8 cellular contexts compared by ENCODE assay signal in the genomic region with DNA sequence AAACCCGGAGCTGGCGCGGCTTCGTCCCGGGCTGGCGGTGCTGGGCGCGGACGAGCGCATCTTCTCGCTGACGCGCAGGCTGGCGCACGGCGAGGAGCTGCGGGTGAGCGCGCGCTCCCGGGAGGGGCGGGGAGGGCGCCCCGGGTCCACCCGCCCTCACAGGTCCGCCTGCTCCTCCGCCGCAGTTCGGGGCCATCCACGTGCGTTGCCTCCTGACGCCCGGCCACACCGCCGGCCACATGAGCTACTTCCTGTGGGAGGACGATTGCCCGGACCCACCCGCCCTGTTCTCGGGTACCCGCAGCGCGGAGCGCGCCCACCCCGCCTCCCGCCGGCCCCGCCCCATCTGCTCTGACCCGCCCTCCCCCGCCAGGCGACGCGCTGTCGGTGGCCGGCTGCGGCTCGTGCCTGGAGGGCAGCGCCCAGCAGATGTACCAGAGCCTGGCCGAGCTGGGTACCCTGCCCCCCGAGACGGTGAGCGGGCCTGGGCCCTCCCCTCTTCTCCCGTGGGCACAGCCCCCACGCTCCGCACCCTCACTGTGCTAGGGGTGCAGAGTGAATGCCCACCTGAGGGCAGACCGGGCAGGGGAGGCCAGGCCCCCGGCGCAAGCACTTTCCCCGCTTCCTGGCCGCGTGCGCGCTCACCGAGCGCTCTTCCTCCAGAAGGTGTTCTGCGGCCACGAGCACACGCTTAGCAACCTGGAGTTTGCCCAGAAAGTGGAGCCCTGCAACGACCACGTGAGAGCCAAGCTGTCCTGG. TPM values are rescaled to one million over a fixed set of nuclear protein-coding genes. Genes with fewer than 3 reads are reported as not detected.
DNase-seq lines count a peak whose midpoint lies in the region; ATAC-seq and TF ChIP-seq lines count a peak whose summit lies in the region.

No MANE protein-coding gene starts in this region.

- intact Hi-C loops in Right ventricle myocardium inferior (cut with DNase I) = no loop called here
- intact Hi-C loops in cardiac septum (cut with DNase I) = no loop called here
- intact Hi-C loops in IMR-90 (cut with micrococcal nuclease) = loop anchor here (5.0 kb wide), 1 partner anchor 59 kb away; a partner anchor contains a TSS
- intact Hi-C loops in spleen (cut with DNase I; ENCODE audit: low total_unique reads) = no loop called here

- H3K14ac ChIP-seq in IMR-90 (replicated peaks; ENCODE audit: low read depth, low read length) = no peak overlapping the region

- in situ Hi-C loops in IMR-90 (cut with MboI; ENCODE audit: low sequenced_read_pairs) = no loop called here

- H3K36me3 Mint-ChIP-seq in brain = peaks cover 4% of the 10 kb centered on the region

- peak overlapping the region in 1 of 2 experiments; percentile 60; a peak in 1 of 4 replicates for H4K8ac ChIP-seq in IMR-90 (ENCODE audit: low read depth in 2 of 2, low read length in 2 of 2)

- TF ChIP-seq CTCF in IMR-90 (conservative IDR thresholded peaks at IDR 0.05; ENCODE audit: low read depth, low read length) (no peak), brain (conservative IDR thresholded peaks at IDR 0.05) (no peak), spleen (IDR thresholded peaks at IDR 0.05 in 8 of 11, conservative IDR thresholded peaks at IDR 0.05 in 3 of 11) (no peak)

- H2AFZ ChIP-seq in IMR-90 (replicated peaks; ENCODE audit: low read length, poor library complexity) = peak overlapping the region; percentile 90

- H4K91ac ChIP-seq in IMR-90 (ENCODE audit: insufficient read depth, low read depth, low read length) = no peak overlapping the region

- H3K9me3 ChIP-seq in IMR-90 (ENCODE audit: control insufficient read depth, insufficient read depth, low read length) (no peaks in the 10 kb centered on the region), iPS-18c (ENCODE audit: control insufficient read depth, insufficient read depth, low read length) (peaks cover 3% of the 10 kb centered on the region), spleen (no peaks in the 10 kb centered on the region)

- peak overlapping the region; percentile 73 for H3K4ac ChIP-seq in IMR-90 (ENCODE audit: low read depth, low read length)

- ATAC-seq in Right ventricle myocardium inferior (peak; percentile 25), IMR-90 (ENCODE audit: low read depth) (peak; percentile 69), HG02938 (IDR thresholded peaks at IDR 0.05; ENCODE audit: unreplicated experiment) (no peak)

- POLR2A ChIA-PET in IMR-90 (lab: Charles Lee; ENCODE audit: unreplicated experiment) = interaction anchor here (0.6 kb wide), 1 partner anchor 201 kb away, joined by 9 read pairs; a partner anchor contains a TSS

- H2AK5ac ChIP-seq in IMR-90 (ENCODE audit: low read depth, low read length) = peak overlapping the region; percentile 78; the same call in 1 of the 2 replicates

- TF ChIP-seq RAD21 in IMR-90 (IDR thresholded peaks at IDR 0.05; ENCODE audit: low read length) = no peak

- H3K4me1 ChIP-seq in IMR-90 (ENCODE audit: control insufficient read depth, insufficient read depth, low read length) (peaks cover 6% of the 10 kb centered on the region), spleen (peaks cover 5 to 46% (median 35%) of the 10 kb centered on the region in 6 donors)

- no peak overlapping the region for H2BK20ac ChIP-seq in IMR-90 (ENCODE audit: low read depth, low read length)

- H2AK9ac ChIP-seq in IMR-90 (replicated peaks; ENCODE audit: low read depth, low read length, poor library complexity) = peak overlapping the region; percentile 93

- peak overlapping the region; percentile 62 for H3K4me3 ChIP-seq in IMR-90 (ENCODE audit: insufficient read depth, low read depth, low read length)
- H3K4me3 ChIP-seq in iPS-18c (ENCODE audit: insufficient read depth, low read depth, low read length) = peak overlapping the region; percentile 61
- H3K4me3 ChIP-seq in spleen = peak overlapping the region; percentile 49 to 83 (median 60)

- H4K20me1 ChIP-seq in IMR-90 (ENCODE audit: insufficient read depth, low read length) = peaks cover 4% of the 10 kb centered on the region

- H3K4me3 Mint-ChIP-seq in brain = peak overlapping the region; percentile 26 to 68 (median 66)

- H3K27me3 ChIP-seq in IMR-90 (ENCODE audit: control insufficient read depth, insufficient read depth, low read length) = no peaks in the 10 kb centered on the region
- peaks cover 0 to 42% (median 18%) of the 10 kb centered on the region in 7 donors for H3K27me3 ChIP-seq in spleen (replicated peaks in 1 of 7)

- no peak overlapping the region for H3K18ac ChIP-seq in IMR-90 (ENCODE audit: low read depth, low read length)

- dilution Hi-C loops in IMR-90 (cut with HindIII; ENCODE audit: low sequenced_read_pairs, unreplicated experiment) = no loop called here

- H2BK5ac ChIP-seq in IMR-90 (ENCODE audit: low read depth, low read length, poor library complexity, severe bottlenecking) = peak overlapping the region; percentile 11

- peak; percentile 24; the same call in 1 of the 2 replicates for TF ChIP-seq POLR2A in IMR-90 (IDR thresholded peaks at IDR 0.05; ENCODE audit: low read depth, low read length)
- TF ChIP-seq POLR2A in spleen (IDR thresholded peaks at IDR 0.05) = no peak

- H3K9me1 ChIP-seq in IMR-90 (ENCODE audit: insufficient read depth, low read length) = peaks cover 2% of the 10 kb centered on the region; the same call in 1 of the 2 replicates

- no peak overlapping the region for H2BK15ac ChIP-seq in IMR-90 (ENCODE audit: low read depth, low read length)

- DNase-seq in Right ventricle myocardium inferior (ENCODE audit: missing footprints) (no peak), cardiac septum (ENCODE audit: low spot score) (no peak), IMR-90 (peak; percentile 78), T-helper 2 cell (peak in 4 of 5 experiments; percentile 33 to 78 (median 66)), spleen (peak; percentile 92)

- 3% methylated on average over 24 of the region's 80 CpGs; no CpG with 5 or more reads in 1 of the 2 experiments for WGBS in IMR-90 (ENCODE audit: extremely low coverage in 2 of 2, insufficient read length in 1 of 2), 2 experiments
- WGBS in spleen, 5 donors = 0 to 2% (median 1%) methylated on average over 11 to 80 of the region's 80 CpGs

- no peak overlapping the region for H3K23ac ChIP-seq in IMR-90 (ENCODE audit: low read depth, low read length)

- no peaks in the 10 kb centered on the region for H3K27me3 Mint-ChIP-seq in brain

- H3K56ac ChIP-seq in IMR-90 (ENCODE audit: extremely low read depth, insufficient read depth, low read length) = no peak overlapping the region

- no peaks in the 10 kb centered on the region for H3K4me1 Mint-ChIP-seq in brain

- CTCF ChIA-PET in IMR-90 (lab: Yijun Ruan, JAX) = interaction anchor here (0.6 kb wide), 1 partner anchor 9 kb away, joined by 3 read pairs; no protein-coding TSS in a partner anchor

- H3K4me2 ChIP-seq in IMR-90 (ENCODE audit: low read depth, low read length) = peak overlapping the region; percentile 91

- peak overlapping the region; percentile 53; the same call in 1 of the 2 replicates for H3K9ac ChIP-seq in IMR-90 (ENCODE audit: low read depth, low read length)

- no peak overlapping the region for H2BK120ac ChIP-seq in IMR-90 (ENCODE audit: low read depth, low read length)

- H3K36me3 ChIP-seq in IMR-90 (ENCODE audit: control insufficient read depth, insufficient read depth, low read length) = peaks cover 13% of the 10 kb centered on the region
- H3K36me3 ChIP-seq in spleen = peaks cover 0 to 44% (median 17%) of the 10 kb centered on the region in 6 donors

- H4K5ac ChIP-seq in IMR-90 (ENCODE audit: low read depth, low read length) = no peak overlapping the region

- BruUV-seq in IMR-90 (replicated peaks; lab: Mats Ljungman, UMichigan) = no TSS peak

- no peak overlapping the region; the same call in 1 of the 2 replicates for H3K27ac ChIP-seq in IMR-90 (ENCODE audit: insufficient read depth, low read length)
- H3K27ac ChIP-seq in spleen = peak overlapping the region in 7 of 8 donors; percentile 29 to 90 (median 73)

- peaks cover 0 to 5% of the 10 kb centered on the region in 2 experiments; a peak in 1 of 4 replicates for H3K79me1 ChIP-seq in IMR-90 (ENCODE audit: low read depth in 1 of 2, low read length in 2 of 2)

- no peaks in the 10 kb centered on the region for H3K9me3 Mint-ChIP-seq in brain

- H3K27ac Mint-ChIP-seq in brain = no peak overlapping the region

RNA-seq across cellular contexts. Expression of a gene that starts 1.4 kb away (rescaled TPM):
- total RNA-seq in Right ventricle myocardium inferior = 18.7 TPM
- 10.9 TPM for total RNA-seq in cardiac septum
- 3.0 and 3.1 TPM in 2 replicates for total RNA-seq in IMR-90 (2012; rRNA removed)
- 12.5 and 17.5 TPM in 2 replicates for polyA plus RNA-seq in IMR-90 (2012; rRNA removed)
- 12.2 and 17.9 TPM in 2 replicates for polyA plus RNA-seq in IMR-90 (2012; cell fraction: cytosol; rRNA removed)
- polyA plus RNA-seq in IMR-90 (2012; cell fraction: nucleus; rRNA removed; ENCODE audit: low replicate concordance) = 69.8 and 233 TPM in 2 replicates
- polyA plus RNA-seq in brain (ENCODE audit: insufficient read depth, low read depth, low replicate concordance) = 8.7 TPM
- total RNA-seq in spleen = 10 to 100 TPM in 6 of 7 donors, 1 to 10 TPM in 1; 7.7 to 25.8 (median 17.6) TPM
- 10 to 100 TPM; 25.7 to 75.8 (median 32.5) TPM for polyA plus RNA-seq in spleen

RNA-seq across cellular contexts. Expression of a gene that starts 2.1 kb away (rescaled TPM):
- total RNA-seq in Right ventricle myocardium inferior = 0.49 TPM
- 0.16 TPM for total RNA-seq in cardiac septum
- 0.54 and 0.56 TPM in 2 replicates for total RNA-seq in IMR-90 (2012; rRNA removed)
- 4.6 and 5.5 TPM in 2 replicates for polyA plus RNA-seq in IMR-90 (2012; rRNA removed)
- 0.21 and 1.0 TPM in 2 replicates for polyA plus RNA-seq in IMR-90 (2012; cell fraction: cytosol; rRNA removed)
- 31.9 and 80.5 TPM in 2 replicates for polyA plus RNA-seq in IMR-90 (2012; cell fraction: nucleus; rRNA removed; ENCODE audit: low replicate concordance)
- polyA plus RNA-seq in brain (ENCODE audit: insufficient read depth, low read depth, low replicate concordance) = 0.39 TPM
- total RNA-seq in spleen = 10 to 100 TPM in 1 of 7 donors, 1 to 10 TPM in 6; 2.9 to 11.9 (median 6.3) TPM
- 10 to 100 TPM; 12.0 to 23.7 (median 13.9) TPM for polyA plus RNA-seq in spleen

RNA-seq across cellular contexts. Expression of a gene that starts 7.4 kb away (rescaled TPM):
- total RNA-seq in Right ventricle myocardium inferior (29.1 TPM), cardiac septum (36.6 TPM), IMR-90 (2012; rRNA removed) (7.3 and 7.5 TPM in 2 replicates), spleen (10 to 100 TPM; 28.6 to 40.9 (median 36.4) TPM)
- polyA plus RNA-seq in IMR-90 (2012; rRNA removed) (16.2 and 25.7 TPM in 2 replicates), brain (ENCODE audit: insufficient read depth, low read depth, low replicate concordance) (37.7 TPM), spleen (10 to 100 TPM; 49.9 to 77.2 (median 63.4) TPM)
- polyA plus RNA-seq in IMR-90 (2012; cell fraction: cytosol; rRNA removed) = 62.9 and 94.1 TPM in 2 replicates
- polyA plus RNA-seq in IMR-90 (2012; cell fraction: nucleus; rRNA removed; ENCODE audit: low replicate concordance) = 58.1 and 200 TPM in 2 replicates

RNA-seq across cellular contexts. Expression of a gene that starts 12.5 kb away (rescaled TPM):
- 32.2 TPM for total RNA-seq in Right ventricle myocardium inferior
- total RNA-seq in cardiac septum = 21.7 TPM
- 13.9 and 17.0 TPM in 2 replicates for total RNA-seq in IMR-90 (2012; rRNA removed)
- 20.2 and 20.5 TPM in 2 replicates for polyA plus RNA-seq in IMR-90 (2012; rRNA removed)
- 9.3 and 15.1 TPM in 2 replicates for polyA plus RNA-seq in IMR-90 (2012; cell fraction: cytosol; rRNA removed)
- polyA plus RNA-seq in IMR-90 (2012; cell fraction: nucleus; rRNA removed; ENCODE audit: low replicate concordance) = 56.8 and 112 TPM in 2 replicates
- polyA plus RNA-seq in brain (ENCODE audit: insufficient read depth, low read depth, low replicate concordance) = 32.6 TPM
- total RNA-seq in spleen = 10 to 100 TPM; 24.9 to 60.2 (median 39.5) TPM
- polyA plus RNA-seq in spleen = 10 to 100 TPM; 34.1 to 80.4 (median 37.7) TPM

RNA-seq across cellular contexts. Expression of a gene that starts 13.4 kb away (rescaled TPM):
- 60.4 TPM for total RNA-seq in Right ventricle myocardium inferior
- 73.3 TPM for total RNA-seq in cardiac septum
- total RNA-seq in IMR-90 (2012; rRNA removed) = 6.1 and 8.6 TPM in 2 replicates
- polyA plus RNA-seq in IMR-90 (2012; rRNA removed) = 48.2 and 91.1 TPM in 2 replicates
- polyA plus RNA-seq in IMR-90 (2012; cell fraction: cytosol; rRNA removed) = 17.8 and 53.0 TPM in 2 replicates
- 15.9 and 43.0 TPM in 2 replicates for polyA plus RNA-seq in IMR-90 (2012; cell fraction: nucleus; rRNA removed; ENCODE audit: low replicate concordance)
- polyA plus RNA-seq in brain (ENCODE audit: insufficient read depth, low read depth, low replicate concordance) = 125 TPM
- total RNA-seq in spleen = 10 to 100 TPM in 5 of 7 donors, 1 to 10 TPM in 2; 7.2 to 20.2 (median 12.8) TPM
- polyA plus RNA-seq in spleen = 10 to 100 TPM; 15.6 to 31.9 (median 30.4) TPM

Comparison
In these comparisons a context has a peak if more than half of its experiments do, and no peak if none do; other contexts are left out.
1. DNase-seq: peak in IMR-90 (single experiment), T-helper 2 cell (4 of 5) and spleen (single experiment); none in Right ventricle myocardium inferior (single experiment) and cardiac septum (single experiment).
2. Peak in every context shown above with its lines, with median percentiles within 50 percentile points of each other: H3K4me3 ChIP-seq.